8 cellular contexts compared by ENCODE assay signal in the genomic region with DNA sequence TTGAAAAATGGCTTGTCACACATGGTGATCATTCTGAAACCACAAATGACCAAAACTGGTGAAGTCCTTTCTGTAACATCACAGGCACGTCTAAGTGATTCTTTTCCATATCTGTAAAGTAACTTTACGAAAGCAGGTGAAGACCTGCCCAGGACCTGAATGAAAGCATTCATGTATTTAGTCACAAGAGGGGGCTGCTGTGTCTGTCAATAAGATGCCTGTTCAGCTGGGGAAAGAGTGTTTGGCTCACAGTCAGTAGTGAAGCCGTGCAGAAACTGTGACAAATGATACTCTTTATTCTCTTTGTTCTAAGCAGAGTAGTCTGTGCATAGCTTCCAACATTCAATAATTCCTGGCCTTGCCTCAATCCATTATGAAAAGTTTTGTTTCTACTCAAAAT.
DNase-seq lines count a peak whose midpoint lies in the region; ATAC-seq, FAIRE-seq and TF ChIP-seq lines count a peak whose summit lies in the region.

No MANE protein-coding gene starts in this region.

- no peaks in the 10 kb centered on the region for H3K9me3 ChIP-seq in stomach

- H3K27me3 ChIP-seq in bronchial epithelial cell (ENCODE audit: control insufficient read depth, insufficient read depth, low read length), result no peaks in the 10 kb centered on the region
- no peaks in the 10 kb centered on the region for H3K27me3 ChIP-seq in stomach

- no peak for FAIRE-seq in bronchial epithelial cell (lab: Jason Lieb, UNC)

- no peaks in the 10 kb centered on the region for H3K36me3 ChIP-seq in bronchial epithelial cell (ENCODE audit: control insufficient read depth, insufficient read depth, low read length)
- H3K36me3 ChIP-seq in stomach, result no peaks in the 10 kb centered on the region

- TF ChIP-seq CTCF in bronchial epithelial cell (IDR thresholded peaks at IDR 0.05; ENCODE audit: insufficient read depth, low read length, severe bottlenecking) (peak; percentile 52), osteocyte (IDR thresholded peaks at IDR 0.05) (peak; percentile 12), stomach (IDR thresholded peaks at IDR 0.05) (peak in 1 of 7 experiments; percentile 3)

- peaks cover 0 to 5% (median 0%) of the 10 kb centered on the region in 4 donors for H3K4me1 ChIP-seq in stomach

- in situ Hi-C loops in Caki2 (cut with HindIII; ENCODE audit: low pct_unique_long_range_greater_than_20kb, low sequenced_read_pairs), result no loop called here

- peak; percentile 2 for DNase-seq in Caki2 (ENCODE audit: low read depth)
- DNase-seq in NCI-H69 (lab: John Stamatoyannopoulos, UW), result peak; percentile 9
- peak; percentile 62 for DNase-seq in bronchial epithelial cell (ENCODE audit: low read depth)
- DNase-seq in osteocyte (ENCODE audit: extremely low spot score, unreplicated experiment), result no peak
- no peak for DNase-seq in NCI-H774 (lab: John Stamatoyannopoulos, UW)
- no peak for DNase-seq in stomach

- no peak overlapping the region for H3K27ac Mint-ChIP-seq in osteocyte (ENCODE audit: unreplicated experiment)

- TF ChIP-seq POLR2A in stomach (IDR thresholded peaks at IDR 0.05), result no peak

- intact Hi-C loops in stomach (cut with DNase I; ENCODE audit: low total_unique reads), result no loop called here

- ATAC-seq in GM19351 (IDR thresholded peaks at IDR 0.05; ENCODE audit: unreplicated experiment) (peak; percentile 94), GM18873 (IDR thresholded peaks at IDR 0.05; ENCODE audit: low FRiP score, unreplicated experiment) (no peak)

- no peak overlapping the region for H3K27ac ChIP-seq in stomach

- H3K4me3 ChIP-seq in bronchial epithelial cell (ENCODE audit: low read depth, low read length) (no peak overlapping the region), stomach (no peak overlapping the region)

- H3K4me1 Mint-ChIP-seq in osteocyte (ENCODE audit: unreplicated experiment), result no peaks in the 10 kb centered on the region

- peaks cover 10% of the 10 kb centered on the region for H3K27me3 Mint-ChIP-seq in osteocyte (ENCODE audit: unreplicated experiment)

- no peak overlapping the region for H3K4me3 Mint-ChIP-seq in osteocyte (ENCODE audit: unreplicated experiment)

- H3K36me3 Mint-ChIP-seq in osteocyte (ENCODE audit: unreplicated experiment), result no peaks in the 10 kb centered on the region

- WGBS in stomach, 5 donors, result 11 to 36% (median 17%) methylated on average over 3 of the region's 3 CpGs

- H3K9me3 Mint-ChIP-seq in osteocyte (ENCODE audit: unreplicated experiment), result no peaks in the 10 kb centered on the region

- no peak for TF ChIP-seq EP300 in stomach (IDR thresholded peaks at IDR 0.05)

Comparison
In these comparisons a context has a peak if more than half of its experiments do, and no peak if none do; other contexts are left out.
1. DNase-seq: peak in Caki2 (single experiment), NCI-H69 (single experiment) and bronchial epithelial cell (single experiment); none in osteocyte (single experiment), NCI-H774 (single experiment) and stomach (single experiment).